Comparison of ENCODE assay signal across 2 cellular contexts in genomic region chr9:128961403-128961802, GRCh38. TPM values are rescaled to one million over a fixed set of nuclear protein-coding genes. Genes with fewer than 3 reads are reported as not detected.
"Had no signal": no experiment of that assay in that cellular context is flagged by ENCODE, and none has a peak within 500 bp of the region (broad histone marks: within the 10 kb centered on the region; RNA-seq: fewer than 3 reads in every experiment).

No MANE protein-coding gene starts in this region.

RNA-seq across cellular contexts. Expression of gene PHYHD1, which starts 40.6 kb away (rescaled TPM):
- total RNA-seq: M059J, NCI-H460 had no signal
